ENCODE assay signal across 25 cellular contexts in genomic region chr11:109291553-109291952, GRCh38.
"Had no signal": no experiment of that assay in that cellular context is flagged by ENCODE, and none has a peak within 500 bp of the region (broad histone marks: within the 10 kb centered on the region; RNA-seq: fewer than 3 reads in every experiment).

No MANE protein-coding gene starts in this region.

- H3K36me3 ChIP-seq: left ventricle myocardium inferior, ovary, right atrium auricular region, right lobe of liver, tibial nerve, upper lobe of left lung, vagina had no signal

- ATAC-seq: mucosa of descending colon; naive thymus-derived CD4-positive, alpha-beta T cell; natural killer cell treated with Interleukin-12 subunit alpha and Interleukin-12 subunit beta and Interleukin-15 and Interleukin-18, amount 100 ng/mL, for 72 hours; right lobe of liver; stimulated activated memory B cell treated with anti-CD40 and anti-IgM and Interleukin-4, amounts not matched to agents 10 μg/mL and 1 μg/mL and 100 μg/mL, for 72 hours; stimulated activated naive CD8-positive, alpha-beta T cell treated with anti-CD3 and anti-CD28 coated beads, Interleukin-15, amount 100 ng/mL, for 72 hours had no signal

- H3K27me3 ChIP-seq: right atrium auricular region, right lobe of liver, tibial nerve, upper lobe of left lung, vagina had no signal

- H3K4me3 ChIP-seq: left ventricle myocardium inferior, lung, mucosa of descending colon, ovary, right atrium auricular region, right lobe of liver, smooth muscle cell, tibial nerve, upper lobe of left lung, vagina had no signal

- DNase-seq: hypothalamus; immature natural killer cell; kidney; left ventricle myocardium inferior; midbrain; mucosa of descending colon; naive thymus-derived CD4-positive, alpha-beta T cell; ovary; right lobe of liver; stimulated activated CD4-positive, alpha-beta T cell treated with anti-CD3 and anti-CD28 coated beads, Interleukin-1b, Interleukin-23, amount 100 ng/mL, for 48 hours; stimulated activated CD4-positive, alpha-beta T cell treated with anti-CD3 and anti-CD28 coated beads, Interleukin-2, amount 100 ng/mL, for 48 hours; stimulated activated CD4-positive, alpha-beta T cell treated with anti-CD3 and anti-CD28 coated beads, Interleukin-4, amount 100 ng/mL, for 4 hours; stimulated activated CD8-positive, alpha-beta memory T cell treated with anti-CD3 and anti-CD28 coated beads, Interleukin-4, amount 100 ng/mL, for 48 hours; stimulated activated naive CD4-positive, alpha-beta T cell treated with Interleukin-2 at 50 U/mL for 16 hours; stimulated activated naive CD8-positive, alpha-beta T cell treated with anti-CD3 and anti-CD28 coated beads, Interleukin-15, amount 100 ng/mL, for 72 hours; substantia nigra; upper lobe of left lung had no signal

- FAIRE-seq: islet of Langerhans, kidney had no signal
